ENCODE assay signal across 14 cellular contexts in the genomic region with DNA sequence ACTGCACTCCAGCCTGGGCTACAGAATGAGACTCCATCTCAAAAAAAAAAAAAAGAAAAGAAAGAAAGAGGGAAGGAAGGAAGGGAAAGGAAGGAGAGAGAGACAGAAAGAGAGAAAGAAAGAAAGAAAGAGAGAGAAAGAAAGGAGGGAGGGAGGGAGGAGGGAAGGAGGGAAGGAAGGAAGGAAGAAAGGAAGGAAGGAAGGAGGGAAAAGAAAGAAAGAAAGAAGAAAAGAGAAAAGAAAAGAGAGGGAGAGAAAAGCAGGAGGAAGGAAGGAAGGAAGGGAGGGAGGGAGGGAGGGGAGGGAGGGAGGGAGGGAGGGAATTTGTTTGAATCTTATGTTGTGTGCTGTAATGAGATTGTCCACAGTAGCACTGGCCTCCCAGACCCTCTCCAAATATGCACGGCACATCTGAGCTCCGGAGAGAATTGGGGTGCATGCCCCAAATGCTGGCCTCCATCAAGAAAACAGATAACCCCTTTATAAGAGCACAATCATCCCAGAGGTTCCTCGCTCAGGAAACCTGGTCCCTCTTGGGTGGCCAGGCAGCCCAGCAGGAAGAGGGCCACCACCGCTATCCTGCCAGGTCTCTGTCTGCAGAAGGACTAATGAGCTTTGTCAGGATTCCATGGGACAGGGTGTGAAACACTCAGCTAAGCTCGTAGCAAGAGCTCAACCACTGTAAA. TPM values are rescaled to one million over a fixed set of nuclear protein-coding genes. Genes with fewer than 3 reads are reported as not detected.
DNase-seq lines count a peak whose midpoint lies in the region; ATAC-seq, FAIRE-seq and TF ChIP-seq lines count a peak whose summit lies in the region.
"Had no signal": no experiment of that assay in that cellular context is flagged by ENCODE, and none has a peak within 500 bp of the region (broad histone marks: within the 10 kb centered on the region; RNA-seq: fewer than 3 reads in every experiment).

No MANE protein-coding gene starts in this region.

- TF ChIP-seq CTCF in MCF 10A (IDR thresholded peaks at IDR 0.05; ENCODE audit: unreplicated experiment) (no peak), breast epithelium (IDR thresholded peaks at IDR 0.05) (no peak), kidney (IDR thresholded peaks at IDR 0.05; ENCODE audit: borderline replicate concordance, extremely low read depth, insufficient read depth) (no peak), transverse colon (IDR thresholded peaks at IDR 0.05) (no peak), BE2C (IDR thresholded peaks at IDR 0.05; ENCODE audit: low read depth, low read length) (no peak)

- H3K9me3 ChIP-seq in breast epithelium (no peaks in the 10 kb centered on the region), kidney (ENCODE audit: control insufficient read depth in 1 of 2, low read length in 2 of 2) (no peaks in the 10 kb centered on the region), transverse colon (no peaks in the 10 kb centered on the region), BE2C (no peaks in the 10 kb centered on the region)
- H3K9me3 ChIP-seq: uterus had no signal

- H3K9ac ChIP-seq in kidney (ENCODE audit: low read length in 2 of 2), result no peak overlapping the region

- H3K27me3 Mint-ChIP-seq in MCF 10A (ENCODE audit: insufficient read depth, unreplicated experiment), result no peaks in the 10 kb centered on the region
- H3K27me3 Mint-ChIP-seq in activated CD8-positive, alpha-beta T cell treated with anti-CD3 and anti-CD28 coated beads, Interleukin-2, amount 10 ng/mL, durations not matched to agents 7 days and 5 days (ENCODE audit: low read depth), result no peaks in the 10 kb centered on the region

- BruUV-seq in MCF 10A (replicated peaks; lab: Mats Ljungman, UMichigan), result no TSS peak

- WGBS in transverse colon (ENCODE audit: low coverage in 1 of 2), 2 donors, result 70 to 77% methylated on average over 3 to 5 of the region's 5 CpGs

- H3K27ac Mint-ChIP-seq in MCF 10A (ENCODE audit: low read depth, unreplicated experiment), result peak overlapping the region; percentile 91
- peak overlapping the region; percentile 94 for H3K27ac Mint-ChIP-seq in activated CD8-positive, alpha-beta T cell treated with anti-CD3 and anti-CD28 coated beads, Interleukin-2, amount 10 ng/mL, durations not matched to agents 7 days and 5 days

- H3K27me3 ChIP-seq in breast epithelium, result no peaks in the 10 kb centered on the region
- H3K27me3 ChIP-seq in transverse colon, result no peaks in the 10 kb centered on the region
- H3K27me3 ChIP-seq in BE2C, result no peaks in the 10 kb centered on the region
- H3K27me3 ChIP-seq: uterus had no signal

- H3K4me1 Mint-ChIP-seq in MCF 10A (ENCODE audit: insufficient read depth, unreplicated experiment), result peaks cover 14% of the 10 kb centered on the region
- peaks cover 62% of the 10 kb centered on the region for H3K4me1 Mint-ChIP-seq in activated CD8-positive, alpha-beta T cell treated with anti-CD3 and anti-CD28 coated beads, Interleukin-2, amount 10 ng/mL, durations not matched to agents 7 days and 5 days (ENCODE audit: low read depth)

- TF ChIP-seq EP300 in transverse colon (IDR thresholded peaks at IDR 0.05; ENCODE audit: low read depth), result no peak

- H3K4me1 ChIP-seq in breast epithelium (no peaks in the 10 kb centered on the region), kidney (ENCODE audit: control insufficient read depth in 1 of 2, insufficient read depth in 1 of 2, low read depth in 1 of 2, low read length in 2 of 2) (peaks cover 12 to 13% of the 10 kb centered on the region in 2 donors), transverse colon (peaks cover 0 to 21% (median 4%) of the 10 kb centered on the region in 4 donors), BE2C (peaks cover 15% of the 10 kb centered on the region)
- H3K4me1 ChIP-seq: uterus had no signal

- CTCF ChIA-PET in MCF 10A (lab: Yijun Ruan, JAX), result interaction anchor here (0.6 to 2.0 kb wide), 10 partner anchors 9 to 181 kb away, joined by 3 to 8 read pairs (median 4); a partner anchor contains a TSS
- CTCF ChIA-PET in activated CD8-positive, alpha-beta T cell treated with anti-CD3 and anti-CD28 coated beads, Interleukin-2, amount 10 ng/mL, durations not matched to agents 7 days and 5 days (lab: Charles Lee), result interaction anchor here (2.6 to 8.5 kb wide), 5 partner anchors 10 to 131 kb away, joined by 10 to 219 read pairs (median 45); a partner anchor contains a TSS

- FAIRE-seq in kidney (lab: Jason Lieb, UNC), result no peak

- no peak for ATAC-seq in activated CD8-positive, alpha-beta T cell treated with anti-CD3 and anti-CD28 coated beads, Interleukin-2, amount 10 ng/mL, durations not matched to agents 7 days and 5 days
- ATAC-seq in esophagus mucosa, result no peak

- no peak for DNase-seq in MCF 10A (ENCODE audit: unreplicated experiment)
- no peak for DNase-seq in breast epithelium (ENCODE audit: low spot score in 2 of 2)
- no peak for DNase-seq in activated CD8-positive, alpha-beta T cell treated with anti-CD3 and anti-CD28 coated beads, Interleukin-2, amount 10 ng/mL, durations not matched to agents 7 days and 5 days
- DNase-seq in kidney, result peak; percentile 48
- DNase-seq in transverse colon, result no peak
- DNase-seq in BE2C, result no peak
- no peak for DNase-seq in NCI-H1092 (lab: John Stamatoyannopoulos, UW)
- DNase-seq: uterus, WERI-Rb-1 had no signal

- in situ Hi-C loops in transverse colon (cut with MboI; ENCODE audit: low pct_ligation_motif_present in 1 of 4, low pct_unique_long_range_greater_than_20kb in 1 of 4, low sequenced_read_pairs in 3 of 4), result no loop called here

- H3K36me3 Mint-ChIP-seq in MCF 10A (ENCODE audit: insufficient read depth, unreplicated experiment), result peaks cover 6% of the 10 kb centered on the region
- H3K36me3 Mint-ChIP-seq in activated CD8-positive, alpha-beta T cell treated with anti-CD3 and anti-CD28 coated beads, Interleukin-2, amount 10 ng/mL, durations not matched to agents 7 days and 5 days (ENCODE audit: low read depth), result peaks cover 11% of the 10 kb centered on the region

- H3K4me3 ChIP-seq in breast epithelium (no peak overlapping the region), kidney (ENCODE audit: low read length in 2 of 2) (no peak overlapping the region), transverse colon (no peak overlapping the region), BE2C (ENCODE audit: low read depth, low read length) (no peak overlapping the region)
- H3K4me3 ChIP-seq: uterus had no signal

- H3K36me3 ChIP-seq in breast epithelium, result no peaks in the 10 kb centered on the region
- no peaks in the 10 kb centered on the region for H3K36me3 ChIP-seq in kidney (ENCODE audit: control insufficient read depth in 1 of 2, insufficient read depth in 2 of 2, low read length in 2 of 2)
- no peaks in the 10 kb centered on the region for H3K36me3 ChIP-seq in transverse colon
- H3K36me3 ChIP-seq in BE2C, result no peaks in the 10 kb centered on the region
- H3K36me3 ChIP-seq: uterus, WERI-Rb-1 had no signal

- peak overlapping the region in 1 of 2 donors; percentile 86 for H3K27ac ChIP-seq in breast epithelium
- peak overlapping the region in 1 of 2 donors; percentile 83 for H3K27ac ChIP-seq in kidney (ENCODE audit: low read depth in 2 of 2, low read length in 2 of 2)
- H3K27ac ChIP-seq in transverse colon, result peak overlapping the region in 3 of 4 donors; percentile 71 to 83 (median 78)
- H3K27ac ChIP-seq: WERI-Rb-1 had no signal

- POLR2A ChIA-PET in MCF 10A (lab: Yijun Ruan, JAX), result interaction anchor here (0.9 to 4.0 kb wide), 4 partner anchors 10 to 17 kb away, joined by 5 to 113 read pairs (median 13); a partner anchor contains a TSS
- POLR2A ChIA-PET in activated CD8-positive, alpha-beta T cell treated with anti-CD3 and anti-CD28 coated beads, Interleukin-2, amount 10 ng/mL, durations not matched to agents 7 days and 5 days (lab: Charles Lee), result interaction anchor here (1.0 to 7.9 kb wide), 6 partner anchors 10 to 16 kb away, joined by 3 to 303 read pairs (median 10); a partner anchor contains a TSS

- no peak overlapping the region for H3K4me3 Mint-ChIP-seq in MCF 10A (ENCODE audit: unreplicated experiment)
- peak overlapping the region; percentile 84 for H3K4me3 Mint-ChIP-seq in activated CD8-positive, alpha-beta T cell treated with anti-CD3 and anti-CD28 coated beads, Interleukin-2, amount 10 ng/mL, durations not matched to agents 7 days and 5 days

- intact Hi-C loops in MCF 10A (cut with micrococcal nuclease) (loop anchor here (1.0 kb wide), 1 partner anchor 8 kb away; a partner anchor contains a TSS), breast epithelium (cut with DNase I; ENCODE audit: low total_unique reads) (no loop called here), kidney (cut with DNase I) (no loop called here), transverse colon (cut with DNase I; ENCODE audit: low total_unique reads) (no loop called here)

- TF ChIP-seq POLR2A in breast epithelium (IDR thresholded peaks at IDR 0.05), result no peak
- no peak for TF ChIP-seq POLR2A in transverse colon (IDR thresholded peaks at IDR 0.05)

- H3K9me3 Mint-ChIP-seq in MCF 10A (ENCODE audit: unreplicated experiment), result no peaks in the 10 kb centered on the region
- H3K9me3 Mint-ChIP-seq in activated CD8-positive, alpha-beta T cell treated with anti-CD3 and anti-CD28 coated beads, Interleukin-2, amount 10 ng/mL, durations not matched to agents 7 days and 5 days (ENCODE audit: insufficient read depth), result peaks cover 6% of the 10 kb centered on the region
- H3K9me3 Mint-ChIP-seq: activated T-cell treated with anti-CD3 and anti-CD28 coated beads, Interleukin-2, amount 50 U/mL, for 4 hours had no signal

RNA-seq across cellular contexts. Expression of a gene that starts 8.8 kb away (rescaled TPM):
- 1,945 and 2,169 TPM in 2 replicates for total RNA-seq in MCF 10A (2022)
- 100 to 1,000 TPM; 217 to 850 (median 260) TPM for total RNA-seq in breast epithelium
- total RNA-seq in activated CD8-positive, alpha-beta T cell treated with anti-CD3 and anti-CD28 coated beads, Interleukin-2, amount 10 ng/mL, durations not matched to agents 7 days and 5 days, result 100 to 1,000 TPM; 661 to 670 TPM
- 842 TPM for total RNA-seq in kidney
- 1,166 TPM for polyA plus RNA-seq in kidney (ENCODE audit: insufficient read depth, low read depth, low replicate concordance)
- total RNA-seq in transverse colon, result 100 to 1,000 TPM in 3 of 4 donors, 10 to 100 TPM in 1; 93.3 to 520 (median 241) TPM
- polyA plus RNA-seq in BE2C (2012; ENCODE audit: insufficient read depth, insufficient read length, low read depth), result 2,463 TPM
- 725 TPM for total RNA-seq in esophagus mucosa

RNA-seq across cellular contexts. Expression of a gene that starts 32.2 kb away (rescaled TPM):
- total RNA-seq in MCF 10A (2022) (not detected in 2 replicates), breast epithelium (not detected), kidney (not detected), transverse colon (not detected), esophagus mucosa (not detected)
- total RNA-seq in activated CD8-positive, alpha-beta T cell treated with anti-CD3 and anti-CD28 coated beads, Interleukin-2, amount 10 ng/mL, durations not matched to agents 7 days and 5 days, result not detected
- polyA plus RNA-seq in kidney (ENCODE audit: insufficient read depth, low read depth, low replicate concordance), result not detected
- polyA plus RNA-seq in BE2C (2012; ENCODE audit: insufficient read depth, insufficient read length, low read depth), result not detected
- total RNA-seq: activated T-cell treated with anti-CD3 and anti-CD28 coated beads, Interleukin-2, amount 50 U/mL, for 4 hours; Daoy; lower leg skin; occipital lobe; uterus had no signal

RNA-seq across cellular contexts. Expression of a gene that starts 54.6 kb away (rescaled TPM):
- total RNA-seq in MCF 10A (2022) (0.37 and 0.49 TPM in 2 replicates), breast epithelium (1 to 10 TPM in 1 of 3 donors, under 1 TPM in 1, not detected in 1; 0.33 to 2.2 TPM), kidney (1.3 TPM), transverse colon (under 1 TPM in 2 of 4 donors, not detected in 2; 0.55 to 0.79 TPM), esophagus mucosa (1.4 TPM)
- under 1 TPM; 0.08 to 0.11 TPM for total RNA-seq in activated CD8-positive, alpha-beta T cell treated with anti-CD3 and anti-CD28 coated beads, Interleukin-2, amount 10 ng/mL, durations not matched to agents 7 days and 5 days
- polyA plus RNA-seq in kidney (ENCODE audit: insufficient read depth, low read depth, low replicate concordance), result 0.99 TPM
- 0.29 TPM for polyA plus RNA-seq in BE2C (2012; ENCODE audit: insufficient read depth, insufficient read length, low read depth)

RNA-seq across cellular contexts. Expression of a gene that starts 55.5 kb away (rescaled TPM):
- total RNA-seq in MCF 10A (2022), result 1,990 and 4,105 TPM in 2 replicates
- 1,000 to 10,000 TPM in 2 of 3 donors, 1 to 10 TPM in 1; 1.9 to 1,676 (median 1,373) TPM for total RNA-seq in breast epithelium
- not detected for total RNA-seq in activated CD8-positive, alpha-beta T cell treated with anti-CD3 and anti-CD28 coated beads, Interleukin-2, amount 10 ng/mL, durations not matched to agents 7 days and 5 days
- total RNA-seq in kidney, result 11.1 TPM
- polyA plus RNA-seq in kidney (ENCODE audit: insufficient read depth, low read depth, low replicate concordance), result 5.5 TPM
- total RNA-seq in transverse colon, result 10 to 100 TPM in 1 of 4 donors, not detected in 3; 37.6 TPM
- not detected for polyA plus RNA-seq in BE2C (2012; ENCODE audit: insufficient read depth, insufficient read length, low read depth)
- total RNA-seq in esophagus mucosa, result 380 TPM
- total RNA-seq: activated T-cell treated with anti-CD3 and anti-CD28 coated beads, Interleukin-2, amount 50 U/mL, for 4 hours had no signal
